In genomic region chr4:146522098-146522861, GRCh38 we compare ENCODE assay signal across 1 cellular context.
TF ChIP-seq lines count a peak whose summit lies in the region.

No MANE protein-coding gene starts in this region.

TF ChIP-seq in K562, 482 proteins besides CTCF, POLR2A, EP300 and RAD21 (continued from another document and continues in another):
- peak; percentile 53 for TF ChIP-seq TFAP4 (CRISPR knock-in tag; IDR thresholded peaks at IDR 0.05; ENCODE audit: borderline replicate concordance)
- no peak for TF ChIP-seq SNRNP70 (optimal IDR thresholded peaks at IDR 0.05; ENCODE audit: low read depth, low read length)
- peak; percentile 51; the same call in 1 of the 2 replicates for TF ChIP-seq E2F3 (CRISPR knock-in tag; IDR thresholded peaks at IDR 0.05)
- TF ChIP-seq ZEB2 (IDR thresholded peaks at IDR 0.05) = 0 out of 2 replicates have a peak, but pooled peaks have one; percentile 14
- TF ChIP-seq E2F8 (IDR thresholded peaks at IDR 0.05; ENCODE audit: low read depth, partially characterized antibody) = peak; percentile 75
- TF ChIP-seq GATAD2A (IDR thresholded peaks at IDR 0.05) = peak; percentile 72
- peak; percentile 79 for TF ChIP-seq ZBTB12 (CRISPR knock-in tag; IDR thresholded peaks at IDR 0.05)
- peak; percentile 75; the same call in 1 of the 2 replicates for TF ChIP-seq PHF8 (IDR thresholded peaks at IDR 0.05; ENCODE audit: borderline replicate concordance, low read length)
- TF ChIP-seq CCNT2 (IDR thresholded peaks at IDR 0.05; ENCODE audit: borderline replicate concordance, extremely low read depth, insufficient read length, low read depth, low read length) = peak; percentile 48
- peak; percentile 85 for TF ChIP-seq TAF1 (IDR thresholded peaks at IDR 0.05; ENCODE audit: control insufficient read depth, extremely low read depth, insufficient read depth, low read length, severe bottlenecking)
- TF ChIP-seq ZFX (CRISPR knock-in tag; IDR thresholded peaks at IDR 0.05) = peak; percentile 86
- TF ChIP-seq RCOR1 (IDR thresholded peaks at IDR 0.05; ENCODE audit: borderline replicate concordance in 1 of 2, low read depth in 2 of 2, low read length in 2 of 2) = no peak; a peak in 1 of 4 replicates
- no peak for TF ChIP-seq ZNF785 (CRISPR knock-in tag; IDR thresholded peaks at IDR 0.05)
- 0 out of 2 replicates have a peak, but pooled peaks have one; percentile 47 for TF ChIP-seq HDAC2 (IDR thresholded peaks at IDR 0.05)
- TF ChIP-seq LCOR (CRISPR knock-in tag; IDR thresholded peaks at IDR 0.05) = peak; percentile 73; the same call in 1 of the 2 replicates
- no peak for TF ChIP-seq ZNF609 (CRISPR knock-in tag; IDR thresholded peaks at IDR 0.05; ENCODE audit: borderline replicate concordance)
- peak; percentile 44 for TF ChIP-seq MGA (IDR thresholded peaks at IDR 0.05)
- 0 out of 2 replicates have a peak, but pooled peaks have one; percentile 48 for TF ChIP-seq RERE (CRISPR knock-in tag; IDR thresholded peaks at IDR 0.05; ENCODE audit: borderline replicate concordance)
